Comparison of ENCODE assay signal across 1 cellular context in genomic region chr1:156705918-156706646, GRCh38.
TF ChIP-seq lines count a peak whose summit lies in the region.

No MANE protein-coding gene starts in this region.

TF ChIP-seq in HepG2, 621 proteins besides CTCF, POLR2A, EP300 and RAD21 (continued from another document and continues in another):
- TF ChIP-seq ZNF687 (CRISPR knock-in tag; IDR thresholded peaks at IDR 0.05) (peak; percentile 58; the same call in 1 of the 2 replicates), ZMAT3 (CRISPR knock-in tag; conservative IDR thresholded peaks at IDR 0.05) (no peak), NCOA5 (CRISPR knock-in tag; IDR thresholded peaks at IDR 0.05) (no peak), ZNF563 (CRISPR knock-in tag; IDR thresholded peaks at IDR 0.05) (peak; percentile 64; the same call in 1 of the 2 replicates), ZBTB34 (CRISPR knock-in tag; IDR thresholded peaks at IDR 0.05) (no peak), ZNF333 (CRISPR knock-in tag; IDR thresholded peaks at IDR 0.05; ENCODE audit: borderline replicate concordance) (no peak), SP5 (CRISPR knock-in tag; IDR thresholded peaks at IDR 0.05; ENCODE audit: borderline replicate concordance, low read depth) (peak; percentile 53), ZNF652 (CRISPR knock-in tag; IDR thresholded peaks at IDR 0.05; ENCODE audit: borderline replicate concordance, low read depth) (peak; percentile 92), GPN1 (CRISPR knock-in tag; IDR thresholded peaks at IDR 0.05; ENCODE audit: borderline replicate concordance) (no peak), LBX2 (CRISPR knock-in tag; IDR thresholded peaks at IDR 0.05; ENCODE audit: borderline replicate concordance) (0 out of 2 replicates have a peak, but pooled peaks have one; percentile 44), ZNF432 (CRISPR knock-in tag; IDR thresholded peaks at IDR 0.05; ENCODE audit: borderline replicate concordance) (no peak), MNT (IDR thresholded peaks at IDR 0.05) (no peak), RXRA (CRISPR knock-in tag; IDR thresholded peaks at IDR 0.05) (peak; percentile 16; the same call in 1 of the 2 replicates), HNRNPL (IDR thresholded peaks at IDR 0.05; ENCODE audit: low read depth, low read length) (0 out of 2 replicates have a peak, but pooled peaks have one; percentile 19), ZNF567 (CRISPR knock-in tag; IDR thresholded peaks at IDR 0.05; ENCODE audit: borderline replicate concordance) (no peak), ATF7-NPFF (CRISPR knock-in tag; IDR thresholded peaks at IDR 0.05; ENCODE audit: low read depth) (peak; percentile 24; the same call in 1 of the 2 replicates), HES4 (CRISPR knock-in tag; IDR thresholded peaks at IDR 0.05; ENCODE audit: borderline replicate concordance) (no peak), AHDC1 (CRISPR knock-in tag; IDR thresholded peaks at IDR 0.05; ENCODE audit: borderline replicate concordance) (no peak), ZNF331 (CRISPR knock-in tag; IDR thresholded peaks at IDR 0.05) (no peak), PCBP1 (IDR thresholded peaks at IDR 0.05; ENCODE audit: borderline replicate concordance, low read depth, low read length) (no peak), SRSF1 (optimal IDR thresholded peaks at IDR 0.05; ENCODE audit: low read depth, low read length) (peak; percentile 89), ZNF772 (CRISPR knock-in tag; IDR thresholded peaks at IDR 0.05) (no peak), TCF7 (IDR thresholded peaks at IDR 0.05; ENCODE audit: low read depth) (peak; percentile 14; the same call in 1 of the 2 replicates), SIN3B (IDR thresholded peaks at IDR 0.05; ENCODE audit: low read length) (no peak), ZNF891 (CRISPR knock-in tag; IDR thresholded peaks at IDR 0.05) (0 out of 2 replicates have a peak, but pooled peaks have one; percentile 41), PATZ1 (CRISPR knock-in tag; IDR thresholded peaks at IDR 0.05) (peak; percentile 98), POLR2G (IDR thresholded peaks at IDR 0.05; ENCODE audit: low read depth, low read length) (no peak), ARNT2 (CRISPR knock-in tag; IDR thresholded peaks at IDR 0.05; ENCODE audit: low read depth) (0 out of 2 replicates have a peak, but pooled peaks have one; percentile 31), XBP1 (CRISPR knock-in tag; IDR thresholded peaks at IDR 0.05) (no peak), TIGD3 (CRISPR knock-in tag; IDR thresholded peaks at IDR 0.05; ENCODE audit: borderline replicate concordance) (no peak), ETV5 (CRISPR knock-in tag; IDR thresholded peaks at IDR 0.05; ENCODE audit: borderline replicate concordance) (peak; percentile 31; the same call in 1 of the 2 replicates), HNRNPLL (IDR thresholded peaks at IDR 0.05; ENCODE audit: low read depth, low read length, poor library complexity, severe bottlenecking) (peak; percentile 42), MYPOP (CRISPR knock-in tag; IDR thresholded peaks at IDR 0.05) (peak; percentile 14; the same call in 1 of the 2 replicates), ZNF605 (CRISPR knock-in tag; IDR thresholded peaks at IDR 0.05) (peak; percentile 64), KAT7 (CRISPR knock-in tag; IDR thresholded peaks at IDR 0.05; ENCODE audit: borderline replicate concordance) (no peak)
